In genomic region chr11:130002352-130002845, GRCh38 we compare ENCODE assay signal across 8 cellular contexts. TPM values are rescaled to one million over a fixed set of nuclear protein-coding genes. Genes with fewer than 3 reads are reported as not detected.
A peak's percentile ranks its signal among the peaks of the same experiment; 100 is the strongest.
DNase-seq lines count a peak whose midpoint lies in the region; ATAC-seq, FAIRE-seq and TF ChIP-seq lines count a peak whose summit lies in the region.

Gene PRDM10 (minus strand): TSS chr11:130002835. CDS start chr11:129960964, 41,871 bp downstream.

- BruUV-seq in endothelial cell of umbilical vein (replicated peaks; lab: Mats Ljungman, UMichigan), result no TSS peak

- TF ChIP-seq CTCF in CD4-positive, alpha-beta T cell (IDR thresholded peaks at IDR 0.05), result no peak
- no peak for TF ChIP-seq CTCF in endothelial cell of umbilical vein (IDR thresholded peaks at IDR 0.05; ENCODE audit: extremely low read depth in 1 of 2, insufficient read depth in 1 of 2, low read depth in 1 of 2, low read length in 2 of 2)

- DNase-seq in CD4-positive, alpha-beta T cell, result peak; percentile 89 to 93 (median 92)
- DNase-seq in NT2/D1 (ENCODE audit: low read depth, low spot score) (peak; percentile 75), endothelial cell of umbilical vein (ENCODE audit: low read depth, low spot score) (no peak), midbrain (lab: John Stamatoyannopoulos, UW) (peak; percentile 96)
- peak; percentile 79 for DNase-seq in activated CD8-positive, alpha-beta memory T cell treated with anti-CD3 and anti-CD28 coated beads, Interleukin-2, amount 50 U/mL, for 24 hours (ENCODE audit: extremely low read depth)
- peak; percentile 77 to 82 for DNase-seq in stimulated activated CD8-positive, alpha-beta memory T cell treated with anti-CD3 and anti-CD28 coated beads, Interleukin-2, amount 100 ng/mL, for 48 hours (ENCODE audit: low read depth in 2 of 2)

- POLR2A ChIA-PET in CD4-positive, alpha-beta T cell (lab: Charles Lee), result interaction anchor here (0.6 to 4.9 kb wide), 32 partner anchors 9 to 914 kb away, joined by 3 to 83 read pairs (median 5); partner anchors contain the start of genes APLP2, NFRKB and SNX19
- POLR2A ChIA-PET in endothelial cell of umbilical vein (lab: Charles Lee), result interaction anchor here (0.6 to 3.3 kb wide), 15 partner anchors 20 to 1259 kb away, joined by 3 to 45 read pairs (median 5); partner anchors contain the start of gene APLP2

- H3K4me2 ChIP-seq in endothelial cell of umbilical vein (ENCODE audit: insufficient read depth, low read length), result peak within 1 kb of the TSS; percentile 88

- H3K27me3 Mint-ChIP-seq in CD4-positive, alpha-beta T cell, result no peaks in the 10 kb centered on the region

- TF ChIP-seq POLR2A in endothelial cell of umbilical vein (IDR thresholded peaks at IDR 0.05; ENCODE audit: low read depth, low read length), result peak; percentile 63

- no peaks in the 10 kb centered on the region for H3K9me1 ChIP-seq in endothelial cell of umbilical vein (replicated peaks; ENCODE audit: control insufficient read depth, extremely low read depth, insufficient read depth, low read length)

- H3K36me3 ChIP-seq in NT2/D1 (ENCODE audit: insufficient read depth, insufficient read length, low read length) (no peaks in the 10 kb centered on the region), endothelial cell of umbilical vein (ENCODE audit: control insufficient read depth in 2 of 2, extremely low read depth in 1 of 2, insufficient read depth in 2 of 2, low read length in 2 of 2) (no peaks in the 10 kb centered on the region)

- H3K27ac ChIP-seq in CD4-positive, alpha-beta T cell (ENCODE audit: low read depth, low read length), result peak within 1 kb of the TSS; percentile 98
- peak within 1 kb of the TSS; percentile 92 for H3K27ac ChIP-seq in endothelial cell of umbilical vein (ENCODE audit: insufficient read depth, low read depth, low read length)

- no peaks in the 10 kb centered on the region for H3K9me3 ChIP-seq in CD4-positive, alpha-beta T cell (ENCODE audit: control insufficient read depth, low read length)
- H3K9me3 ChIP-seq in NT2/D1 (ENCODE audit: insufficient read depth, low read length) (no peaks in the 10 kb centered on the region), endothelial cell of umbilical vein (replicated peaks; ENCODE audit: control insufficient read depth, insufficient read depth, low read length) (no peaks in the 10 kb centered on the region)

- no peak for FAIRE-seq in endothelial cell of umbilical vein (lab: Jason Lieb, UNC)

- CTCF ChIA-PET in CD4-positive, alpha-beta T cell (lab: Charles Lee), result interaction anchor here (0.9 to 2.2 kb wide), 4 partner anchors 10 to 130 kb away, joined by 5 to 15 read pairs (median 8); no protein-coding TSS in a partner anchor
- CTCF ChIA-PET in endothelial cell of umbilical vein (lab: Charles Lee), result interaction anchor here (0.6 to 4.7 kb wide), 15 partner anchors 10 to 259 kb away, joined by 3 to 48 read pairs (median 5); partner anchors contain the start of gene APLP2

- peak within 1 kb of the TSS; percentile 100 for H3K27ac Mint-ChIP-seq in CD4-positive, alpha-beta T cell

- peak; percentile 64 for ATAC-seq in CD4-positive, alpha-beta T cell (ENCODE audit: poor library complexity)
- ATAC-seq in GM19452 (IDR thresholded peaks at IDR 0.05; ENCODE audit: unreplicated experiment), result peak; percentile 38
- peak; percentile 41 for ATAC-seq in HG03571 (IDR thresholded peaks at IDR 0.05; ENCODE audit: unreplicated experiment)

- H3K4me3 ChIP-seq in NT2/D1 (ENCODE audit: insufficient read length, low read depth) (peak within 1 kb of the TSS; percentile 78), endothelial cell of umbilical vein (replicated peaks in 1 of 3; ENCODE audit: insufficient read depth in 1 of 3, low read depth in 1 of 3, low read length in 3 of 3) (peak within 1 kb of the TSS; percentile 3 to 94 (median 78))

- H2AFZ ChIP-seq in endothelial cell of umbilical vein (ENCODE audit: low read depth, low read length), result peak within 1 kb of the TSS; percentile 76

- H3K79me2 ChIP-seq in endothelial cell of umbilical vein (ENCODE audit: control insufficient read depth, insufficient read depth, low read length), result peaks cover 30% of the 10 kb centered on the region

- peak within 1 kb of the TSS; percentile 100 for H3K4me3 Mint-ChIP-seq in CD4-positive, alpha-beta T cell

- no peaks in the 10 kb centered on the region for H4K20me1 ChIP-seq in endothelial cell of umbilical vein (replicated peaks; ENCODE audit: control insufficient read depth, extremely low read depth, insufficient read depth, low read length)

- intact Hi-C loops in CD4-positive, alpha-beta T cell (cut with DNase I, micrococcal nuclease), result loop anchor here (5.0 to 10.0 kb wide), 6 partner anchors 188 to 1698 kb away; partner anchors contain the start of genes ZBTB44 (in 2 of the 2) and TMEM45B (in 1 of the 2)
- intact Hi-C loops in endothelial cell of umbilical vein (cut with micrococcal nuclease), result loop anchor here (1.0 to 2.0 kb wide), 3 partner anchors 52 to 79 kb away; partner anchors contain the start of gene APLP2

- dilution Hi-C loops in endothelial cell of umbilical vein (cut with MboI; ENCODE audit: extremely low pct_ligation_motif_present, low sequenced_read_pairs), result no loop called here

- H3K4me1 ChIP-seq in NT2/D1 (ENCODE audit: insufficient read depth, insufficient read length), result no peaks in the 10 kb centered on the region
- peaks cover 9% of the 10 kb centered on the region for H3K4me1 ChIP-seq in endothelial cell of umbilical vein (ENCODE audit: control insufficient read depth, extremely low read depth, insufficient read depth, low read length)

- no peaks in the 10 kb centered on the region for H3K9me3 Mint-ChIP-seq in CD4-positive, alpha-beta T cell

- H3K9ac ChIP-seq in NT2/D1 (ENCODE audit: insufficient read length, low read depth), result peak within 1 kb of the TSS; percentile 79
- peak within 1 kb of the TSS; percentile 94 for H3K9ac ChIP-seq in endothelial cell of umbilical vein (replicated peaks; ENCODE audit: extremely low read depth, insufficient read depth, low read length)

- peaks cover 48% of the 10 kb centered on the region for H3K4me1 Mint-ChIP-seq in CD4-positive, alpha-beta T cell (ENCODE audit: low read depth)

- no peaks in the 10 kb centered on the region for H3K27me3 ChIP-seq in CD4-positive, alpha-beta T cell (ENCODE audit: control insufficient read depth, insufficient read depth, low read length)
- H3K27me3 ChIP-seq in NT2/D1 (ENCODE audit: insufficient read depth, insufficient read length) (no peaks in the 10 kb centered on the region), endothelial cell of umbilical vein (ENCODE audit: control insufficient read depth in 2 of 2, insufficient read depth in 2 of 2, low read length in 2 of 2) (no peaks in the 10 kb centered on the region)

- peaks cover 12% of the 10 kb centered on the region for H3K36me3 Mint-ChIP-seq in CD4-positive, alpha-beta T cell (ENCODE audit: low read depth)

TF ChIP-seq in endothelial cell of umbilical vein, 7 proteins besides CTCF, POLR2A, EP300 and RAD21:
- TF ChIP-seq GATA2 (IDR thresholded peaks at IDR 0.05; ENCODE audit: insufficient read depth, insufficient read length, low read depth, low read length) (no peak), POLR2AphosphoS5 (IDR thresholded peaks at IDR 0.05; ENCODE audit: insufficient read depth, low read depth, low read length) (peak; percentile 78), JUN (IDR thresholded peaks at IDR 0.05; ENCODE audit: borderline replicate concordance, insufficient read depth, insufficient read length, low read depth) (no peak)
TF ChIP-seq in endothelial cell of umbilical vein: peak in this region for 1.

RNA-seq across cellular contexts. Expression of gene PRDM10, which starts in this region (rescaled TPM):
- total RNA-seq in CD4-positive, alpha-beta T cell, result 1 to 10 TPM; 8.2 to 9.6 TPM
- total RNA-seq in endothelial cell of umbilical vein, result 10.2 and 13.0 TPM in 2 replicates
- polyA plus RNA-seq in endothelial cell of umbilical vein, result 9.6 TPM in 2 replicates
- polyA plus RNA-seq in endothelial cell of umbilical vein (2011; cell fraction: cytosol; rRNA removed), result 3.6 and 4.1 TPM in 2 replicates
- polyA plus RNA-seq in endothelial cell of umbilical vein (2011; cell fraction: nucleus; rRNA removed), result 17.7 and 21.4 TPM in 2 replicates
- polyA plus RNA-seq in endothelial cell of umbilical vein (2012), result 5.5 TPM in 2 replicates
- 20.2 and 25.9 TPM in 2 replicates for polyA minus RNA-seq in endothelial cell of umbilical vein
- polyA minus RNA-seq in endothelial cell of umbilical vein (2011; cell fraction: cytosol; rRNA and poly(A)+ RNA removed), result 5.9 TPM
- 15.3 and 33.4 TPM in 2 replicates for polyA minus RNA-seq in endothelial cell of umbilical vein (2011; cell fraction: nucleus; rRNA and poly(A)+ RNA removed)
